1 cellular context compared by ENCODE assay signal in genomic region chr10:88106348-88106747, GRCh38.
TF ChIP-seq lines count a peak whose summit lies in the region.

No MANE protein-coding gene starts in this region.

TF ChIP-seq in HepG2, 621 proteins besides CTCF, POLR2A, EP300 and RAD21 (continued from another document):
- TF ChIP-seq CREB3 (CRISPR knock-in tag; IDR thresholded peaks at IDR 0.05) (no peak), KDM4B (CRISPR knock-in tag; IDR thresholded peaks at IDR 0.05) (no peak), SALL2 (CRISPR knock-in tag; IDR thresholded peaks at IDR 0.05) (no peak), FLYWCH1 (CRISPR knock-in tag; IDR thresholded peaks at IDR 0.05) (no peak), ZNF615 (CRISPR knock-in tag; IDR thresholded peaks at IDR 0.05; ENCODE audit: borderline replicate concordance) (no peak)
